In genomic region chr6:31042801-31043200, GRCh38 we compare ENCODE assay signal across 8 cellular contexts. TPM values are rescaled to one million over a fixed set of nuclear protein-coding genes. Genes with fewer than 3 reads are reported as not detected.
DNase-seq lines count a peak whose midpoint lies in the region; ATAC-seq and TF ChIP-seq lines count a peak whose summit lies in the region.

No MANE protein-coding gene starts in this region.

- peaks cover 8 to 17% of the 10 kb centered on the region in 2 donors for H3K4me1 Mint-ChIP-seq in stimulated activated naive B cell treated with anti-CD40 and anti-IgM and Interleukin-4, amounts not matched to agents 10 μg/mL and 1 μg/mL and 100 μg/mL, for 72 hours

- ATAC-seq in stimulated activated naive B cell treated with anti-CD40 and anti-IgM and Interleukin-4, amounts not matched to agents 10 μg/mL and 1 μg/mL and 100 μg/mL, for 72 hours (replicated peaks) = peak; percentile 38 to 57
- ATAC-seq in HG03097 (IDR thresholded peaks at IDR 0.05; ENCODE audit: low FRiP score, unreplicated experiment) = no peak

- H2AK5ac ChIP-seq in neuronal stem cell (ENCODE audit: low read depth, low read length) = no peak overlapping the region

- H3K27ac ChIP-seq in ACC112 (ENCODE audit: low read depth, low read length) (no peak overlapping the region), OCI-LY3 (ENCODE audit: low read length) (no peak overlapping the region), neuronal stem cell (replicated peaks; ENCODE audit: low read length) (no peak overlapping the region)

- H3K4me2 ChIP-seq in OCI-LY3 (ENCODE audit: low read length) (peak overlapping the region; percentile 64), neuronal stem cell (ENCODE audit: insufficient read depth, low read length, poor library complexity, severe bottlenecking) (no peak overlapping the region)

- no peak overlapping the region for H3K23ac ChIP-seq in neuronal stem cell (ENCODE audit: low read depth, low read length, poor library complexity)

- peaks cover 3% of the 10 kb centered on the region for H3K4me1 ChIP-seq in ACC112 (ENCODE audit: control insufficient read depth, insufficient read depth, low read length, unreplicated experiment)
- peaks cover 11% of the 10 kb centered on the region for H3K4me1 ChIP-seq in OCI-LY3 (ENCODE audit: low read length)
- H3K4me1 ChIP-seq in neuronal stem cell (ENCODE audit: control insufficient read depth in 2 of 2, insufficient read depth in 1 of 2, low read depth in 1 of 2, low read length in 2 of 2) = peaks cover 0 to 5% of the 10 kb centered on the region in 2 donors

- no peak overlapping the region for H2BK15ac ChIP-seq in neuronal stem cell (ENCODE audit: low read length)

- H4K20me1 ChIP-seq in OCI-LY3 (ENCODE audit: insufficient read depth, low read length) = no peaks in the 10 kb centered on the region

- H3K79me2 ChIP-seq in ACC112 (ENCODE audit: control insufficient read depth, insufficient read depth, low read length, unreplicated experiment) (no peaks in the 10 kb centered on the region), OCI-LY3 (ENCODE audit: low read length) (no peaks in the 10 kb centered on the region)

- peak overlapping the region; percentile 85 for H3K27ac Mint-ChIP-seq in stimulated activated naive B cell treated with anti-CD40 and anti-IgM and Interleukin-4, amounts not matched to agents 10 μg/mL and 1 μg/mL and 100 μg/mL, for 72 hours

- no peaks in the 10 kb centered on the region for H3K36me3 Mint-ChIP-seq in stimulated activated naive B cell treated with anti-CD40 and anti-IgM and Interleukin-4, amounts not matched to agents 10 μg/mL and 1 μg/mL and 100 μg/mL, for 72 hours

- H3K4ac ChIP-seq in neuronal stem cell (ENCODE audit: low read length) = no peak overlapping the region

- no peaks in the 10 kb centered on the region for H3K9me3 Mint-ChIP-seq in stimulated activated naive B cell treated with anti-CD40 and anti-IgM and Interleukin-4, amounts not matched to agents 10 μg/mL and 1 μg/mL and 100 μg/mL, for 72 hours

- in situ Hi-C loops in astrocyte of the cerebellum (cut with HindIII; ENCODE audit: low sequenced_read_pairs) = no loop called here

- H3K9me3 ChIP-seq in OCI-LY3 (ENCODE audit: insufficient read depth, low read length) (no peaks in the 10 kb centered on the region), neuronal stem cell (replicated peaks in 1 of 2; ENCODE audit: control insufficient read depth in 2 of 2, insufficient read depth in 1 of 2, low read depth in 1 of 2, low read length in 2 of 2) (no peaks in the 10 kb centered on the region)

- H3K27me3 Mint-ChIP-seq in stimulated activated naive B cell treated with anti-CD40 and anti-IgM and Interleukin-4, amounts not matched to agents 10 μg/mL and 1 μg/mL and 100 μg/mL, for 72 hours = peaks cover 16 to 38% of the 10 kb centered on the region in 2 donors

- no peak overlapping the region for H2BK120ac ChIP-seq in neuronal stem cell (ENCODE audit: low read depth, low read length)

- no peak overlapping the region for H2BK12ac ChIP-seq in neuronal stem cell (ENCODE audit: low read length)

- H3K9ac ChIP-seq in OCI-LY3 (ENCODE audit: low read length) = no peak overlapping the region
- H3K9ac ChIP-seq in neuronal stem cell (ENCODE audit: low read depth, low read length, poor library complexity) = no peak overlapping the region

- no peak overlapping the region for H2BK5ac ChIP-seq in neuronal stem cell (ENCODE audit: low read length)

- H2AFZ ChIP-seq in ACC112 (ENCODE audit: low read length, unreplicated experiment) = peak overlapping the region; percentile 20
- no peak overlapping the region for H2AFZ ChIP-seq in OCI-LY3 (ENCODE audit: low read depth, low read length)
- H2AFZ ChIP-seq in neuronal stem cell (ENCODE audit: low read length) = no peak overlapping the region

- H3K4me3 ChIP-seq in ACC112 (ENCODE audit: low read depth, low read length) (no peak overlapping the region), OCI-LY3 (ENCODE audit: low read length) (peak overlapping the region; percentile 54), astrocyte of the cerebellum (ENCODE audit: low read depth, low read length) (no peak overlapping the region), neuronal stem cell (ENCODE audit: low read length in 2 of 2) (no peak overlapping the region)

- peak overlapping the region; percentile 53 to 64 for H3K4me3 Mint-ChIP-seq in stimulated activated naive B cell treated with anti-CD40 and anti-IgM and Interleukin-4, amounts not matched to agents 10 μg/mL and 1 μg/mL and 100 μg/mL, for 72 hours

- H3K36me3 ChIP-seq in ACC112 (ENCODE audit: insufficient read depth, low read length) = no peaks in the 10 kb centered on the region
- H3K36me3 ChIP-seq in OCI-LY3 (replicated peaks; ENCODE audit: low read depth, low read length) = no peaks in the 10 kb centered on the region
- H3K36me3 ChIP-seq in neuronal stem cell (replicated peaks in 1 of 2; ENCODE audit: control insufficient read depth in 2 of 2, insufficient read depth in 2 of 2, low read length in 2 of 2) = no peaks in the 10 kb centered on the region

- no CpG with 5 or more reads among the region's 4 CpGs for WGBS in neuronal stem cell (ENCODE audit: extremely low coverage in 2 of 2, insufficient read length in 2 of 2, insufficient replicate concordance in 1 of 2), 2 donors

- TF ChIP-seq CTCF in GM12874 (IDR thresholded peaks at IDR 0.05; ENCODE audit: insufficient read depth, low read depth, low read length) (peak; percentile 36; the same call in 1 of the 2 replicates), OCI-LY3 (IDR thresholded peaks at IDR 0.05; ENCODE audit: low read depth, low read length) (peak; percentile 66), astrocyte of the cerebellum (IDR thresholded peaks at IDR 0.05; ENCODE audit: low read depth, low read length, missing control alignments) (peak; percentile 60)

- no peak overlapping the region for H4K91ac ChIP-seq in neuronal stem cell (ENCODE audit: low read depth, low read length, poor library complexity)

- no peaks in the 10 kb centered on the region for H3K79me1 ChIP-seq in neuronal stem cell (ENCODE audit: low read depth, low read length)

- no peak overlapping the region for H4K8ac ChIP-seq in neuronal stem cell (ENCODE audit: low read depth, low read length)

- no peaks in the 10 kb centered on the region; the same call in 1 of the 2 replicates for H3K27me3 ChIP-seq in ACC112 (ENCODE audit: insufficient read depth, low read length)
- H3K27me3 ChIP-seq in OCI-LY3 (ENCODE audit: low read depth, low read length) = peaks cover 24% of the 10 kb centered on the region
- peaks cover 0 to 9% (median 0%) of the 10 kb centered on the region in 3 experiments for H3K27me3 ChIP-seq in neuronal stem cell (ENCODE audit: control insufficient read depth in 3 of 3, insufficient read depth in 3 of 3, low read depth in 1 of 3, low read length in 3 of 3)

- H3K14ac ChIP-seq in neuronal stem cell (ENCODE audit: low read length) = no peak overlapping the region

- DNase-seq in astrocyte of the cerebellum (ENCODE audit: low read depth) (no peak), iPS-NIHi7 (ENCODE audit: extremely low spot score) (peak; percentile 82), neuronal stem cell (ENCODE audit: low spot score) (no peak)
- DNase-seq in stimulated activated naive B cell treated with anti-CD40 and anti-IgM and Interleukin-4, amounts not matched to agents 10 μg/mL and 1 μg/mL and 100 μg/mL, for 72 hours = no peak

- H3K18ac ChIP-seq in neuronal stem cell (ENCODE audit: low read length) = no peak overlapping the region

RNA-seq across cellular contexts. Expression of gene MUC22, which starts 32.5 kb away (rescaled TPM):
- not detected for polyA plus RNA-seq in neuronal stem cell (2013, experiment 1 of 2)
- not detected for polyA plus RNA-seq in neuronal stem cell (2013, experiment 2 of 2)

RNA-seq across cellular contexts. Expression of gene MUC21, which starts 59.3 kb away (rescaled TPM):
- polyA plus RNA-seq in neuronal stem cell (2013, experiment 1 of 2) = not detected
- 0.01 TPM for polyA plus RNA-seq in neuronal stem cell (2013, experiment 2 of 2)
